In the genomic region with DNA sequence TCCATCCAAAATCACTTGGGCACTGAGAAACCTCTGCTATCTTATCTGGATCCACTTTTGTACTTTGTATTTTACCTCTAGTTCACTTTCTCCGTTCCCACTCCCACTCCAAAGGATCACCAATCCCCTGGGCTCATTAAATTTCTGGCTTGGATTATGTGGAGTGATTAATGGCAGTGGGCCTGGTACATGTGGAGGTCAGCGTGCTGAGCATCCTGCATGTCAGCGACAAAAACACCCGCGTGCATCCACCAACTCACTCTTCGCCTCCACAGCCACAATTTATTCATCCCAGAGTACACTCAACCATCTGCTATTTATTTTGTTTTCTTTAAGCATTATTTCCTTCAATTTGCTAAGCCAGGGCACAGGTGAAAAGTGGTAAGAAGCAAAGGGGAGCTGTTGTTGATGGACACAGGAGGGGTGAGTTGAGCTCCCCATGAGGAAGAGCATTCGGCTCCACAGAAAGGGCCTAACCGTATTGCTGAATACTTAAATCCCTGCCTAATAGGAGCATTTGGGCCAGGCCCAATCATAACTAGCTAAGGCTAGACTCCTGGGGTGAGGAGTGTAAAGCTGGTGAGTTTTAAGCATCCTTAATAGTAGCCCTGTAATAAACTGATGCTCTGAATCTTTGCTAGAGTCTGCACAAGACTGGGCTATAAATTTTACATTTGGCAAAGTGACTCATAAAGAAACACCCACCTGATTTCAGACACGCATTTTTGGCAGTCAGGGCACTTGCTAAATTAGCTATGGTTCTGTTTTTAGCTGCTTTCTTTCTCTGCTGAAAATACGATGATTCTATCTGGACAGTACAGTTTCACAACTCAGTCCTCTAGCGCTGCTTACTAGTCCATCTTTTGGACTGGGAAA, we compare ENCODE assay signal across 1 cellular context.
A peak's percentile ranks its signal among the peaks of the same experiment; 100 is the strongest.
TF ChIP-seq lines count a peak whose summit lies in the region.

No MANE protein-coding gene starts in this region.

TF ChIP-seq in HEK293, 187 proteins besides CTCF, POLR2A, EP300 and RAD21 (continued from another document and continues in another):
- TF ChIP-seq ZNF768 (tag by site-specific recombination; IDR thresholded peaks at IDR 0.05), result no peak
- TF ChIP-seq GFI1B (tag by site-specific recombination; IDR thresholded peaks at IDR 0.05), result 0 out of 2 replicates have a peak, but pooled peaks have one; percentile 23
- no peak for TF ChIP-seq ZNF548 (tag by site-specific recombination; IDR thresholded peaks at IDR 0.05)
- peak; percentile 60 for TF ChIP-seq IKZF3 (tag by site-specific recombination; IDR thresholded peaks at IDR 0.05)
- no peak for TF ChIP-seq SP2 (tag by site-specific recombination; IDR thresholded peaks at IDR 0.05)
- TF ChIP-seq, protein P1, sequence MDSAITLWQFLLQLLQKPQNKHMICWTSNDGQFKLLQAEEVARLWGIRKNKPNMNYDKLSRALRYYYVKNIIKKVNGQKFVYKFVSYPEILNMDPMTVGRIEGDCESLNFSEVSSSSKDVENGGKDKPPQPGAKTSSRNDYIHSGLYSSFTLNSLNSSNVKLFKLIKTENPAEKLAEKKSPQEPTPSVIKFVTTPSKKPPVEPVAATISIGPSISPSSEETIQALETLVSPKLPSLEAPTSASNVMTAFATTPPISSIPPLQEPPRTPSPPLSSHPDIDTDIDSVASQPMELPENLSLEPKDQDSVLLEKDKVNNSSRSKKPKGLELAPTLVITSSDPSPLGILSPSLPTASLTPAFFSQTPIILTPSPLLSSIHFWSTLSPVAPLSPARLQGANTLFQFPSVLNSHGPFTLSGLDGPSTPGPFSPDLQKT (IDR thresholded peaks at IDR 0.05; ENCODE audit: borderline replicate concordance, low read depth, low read length), result no peak
- no peak for TF ChIP-seq GLI2 (tag by site-specific recombination; IDR thresholded peaks at IDR 0.05; ENCODE audit: borderline replicate concordance, low read depth)
- TF ChIP-seq ZFHX2 (tag by site-specific recombination; conservative IDR thresholded peaks at IDR 0.05), result peak; percentile 92
- TF ChIP-seq ZNF112 (tag by site-specific recombination; IDR thresholded peaks at IDR 0.05), result no peak
- TF ChIP-seq, protein P2, sequence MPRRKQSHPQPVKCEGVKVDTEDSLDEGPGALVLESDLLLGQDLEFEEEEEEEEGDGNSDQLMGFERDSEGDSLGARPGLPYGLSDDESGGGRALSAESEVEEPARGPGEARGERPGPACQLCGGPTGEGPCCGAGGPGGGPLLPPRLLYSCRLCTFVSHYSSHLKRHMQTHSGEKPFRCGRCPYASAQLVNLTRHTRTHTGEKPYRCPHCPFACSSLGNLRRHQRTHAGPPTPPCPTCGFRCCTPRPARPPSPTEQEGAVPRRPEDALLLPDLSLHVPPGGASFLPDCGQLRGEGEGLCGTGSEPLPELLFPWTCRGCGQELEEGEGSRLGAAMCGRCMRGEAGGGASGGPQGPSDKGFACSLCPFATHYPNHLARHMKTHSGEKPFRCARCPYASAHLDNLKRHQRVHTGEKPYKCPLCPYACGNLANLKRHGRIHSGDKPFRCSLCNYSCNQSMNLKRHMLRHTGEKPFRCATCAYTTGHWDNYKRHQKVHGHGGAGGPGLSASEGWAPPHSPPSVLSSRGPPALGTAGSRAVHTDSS (tag by site-specific recombination; IDR thresholded peaks at IDR 0.05), result no peak
- TF ChIP-seq GLIS2 (tag by site-specific recombination; IDR thresholded peaks at IDR 0.05), result no peak
- TF ChIP-seq ZNF449 (tag by site-specific recombination; IDR thresholded peaks at IDR 0.05), result no peak
- TF ChIP-seq, protein P3, sequence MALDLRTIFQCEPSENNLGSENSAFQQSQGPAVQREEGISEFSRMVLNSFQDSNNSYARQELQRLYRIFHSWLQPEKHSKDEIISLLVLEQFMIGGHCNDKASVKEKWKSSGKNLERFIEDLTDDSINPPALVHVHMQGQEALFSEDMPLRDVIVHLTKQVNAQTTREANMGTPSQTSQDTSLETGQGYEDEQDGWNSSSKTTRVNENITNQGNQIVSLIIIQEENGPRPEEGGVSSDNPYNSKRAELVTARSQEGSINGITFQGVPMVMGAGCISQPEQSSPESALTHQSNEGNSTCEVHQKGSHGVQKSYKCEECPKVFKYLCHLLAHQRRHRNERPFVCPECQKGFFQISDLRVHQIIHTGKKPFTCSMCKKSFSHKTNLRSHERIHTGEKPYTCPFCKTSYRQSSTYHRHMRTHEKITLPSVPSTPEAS (tag by site-specific recombination; IDR thresholded peaks at IDR 0.05), result no peak
- no peak for TF ChIP-seq ZNF501 (tag by site-specific recombination; IDR thresholded peaks at IDR 0.05)
- TF ChIP-seq ZNF280D (tag by site-specific recombination; IDR thresholded peaks at IDR 0.05), result no peak
- TF ChIP-seq, protein P4, sequence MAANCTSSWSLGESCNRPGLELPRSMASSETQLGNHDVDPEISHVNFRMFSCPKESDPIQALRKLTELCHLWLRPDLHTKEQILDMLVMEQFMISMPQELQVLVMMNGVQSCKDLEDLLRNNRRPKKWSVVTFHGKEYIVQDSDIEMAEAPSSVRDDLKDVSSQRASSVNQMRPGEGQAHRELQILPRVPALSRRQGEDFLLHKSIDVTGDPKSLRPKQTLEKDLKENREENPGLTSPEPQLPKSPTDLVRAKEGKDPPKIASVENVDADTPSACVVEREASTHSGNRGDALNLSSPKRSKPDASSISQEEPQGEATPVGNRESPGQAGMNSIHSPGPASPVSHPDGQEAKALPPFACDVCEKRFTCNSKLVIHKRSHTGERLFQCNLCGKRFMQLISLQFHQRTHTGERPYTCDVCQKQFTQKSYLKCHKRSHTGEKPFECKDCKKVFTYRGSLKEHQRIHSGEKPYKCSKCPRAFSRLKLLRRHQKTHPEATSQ (tag by site-specific recombination; IDR thresholded peaks at IDR 0.05), result no peak
- no peak for TF ChIP-seq BCL11B (tag by site-specific recombination; IDR thresholded peaks at IDR 0.05; ENCODE audit: low read depth)
- TF ChIP-seq PRDM2 (tag by site-specific recombination; IDR thresholded peaks at IDR 0.05; ENCODE audit: borderline replicate concordance), result no peak
- TF ChIP-seq ZBTB1 (tag by site-specific recombination; IDR thresholded peaks at IDR 0.05), result no peak
- TF ChIP-seq ZNF404 (tag by site-specific recombination; IDR thresholded peaks at IDR 0.05), result no peak
- no peak for TF ChIP-seq ZNF37A (tag by site-specific recombination; IDR thresholded peaks at IDR 0.05)
- TF ChIP-seq ZFP41 (tag by site-specific recombination; IDR thresholded peaks at IDR 0.05; ENCODE audit: borderline replicate concordance), result no peak
- TF ChIP-seq, protein P5, sequence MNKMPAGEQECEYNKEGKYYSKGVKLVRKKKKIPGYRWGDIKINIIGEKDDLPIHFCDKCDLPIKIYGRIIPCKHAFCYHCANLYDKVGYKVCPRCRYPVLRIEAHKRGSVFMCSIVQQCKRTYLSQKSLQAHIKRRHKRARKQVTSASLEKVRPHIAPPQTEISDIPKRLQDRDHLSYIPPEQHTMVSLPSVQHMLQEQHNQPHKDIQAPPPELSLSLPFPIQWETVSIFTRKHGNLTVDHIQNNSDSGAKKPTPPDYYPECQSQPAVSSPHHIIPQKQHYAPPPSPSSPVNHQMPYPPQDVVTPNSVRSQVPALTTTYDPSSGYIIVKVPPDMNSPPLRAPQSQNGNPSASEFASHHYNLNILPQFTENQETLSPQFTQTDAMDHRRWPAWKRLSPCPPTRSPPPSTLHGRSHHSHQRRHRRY (tag by site-specific recombination; IDR thresholded peaks at IDR 0.05), result no peak
- no peak for TF ChIP-seq ZNF830 (tag by site-specific recombination; IDR thresholded peaks at IDR 0.05; ENCODE audit: low read depth)
- no peak; the same call in 1 of the 2 replicates for TF ChIP-seq SCRT1 (tag by site-specific recombination; IDR thresholded peaks at IDR 0.05; ENCODE audit: borderline replicate concordance)
- TF ChIP-seq ZNF596 (tag by site-specific recombination; IDR thresholded peaks at IDR 0.05), result 0 out of 2 replicates have a peak, but pooled peaks have one; percentile 15
- TF ChIP-seq TCF7L2 (IDR thresholded peaks at IDR 0.05; ENCODE audit: borderline replicate concordance, low read depth, low read length), result no peak
- peak; percentile 95 for TF ChIP-seq SP7 (tag by site-specific recombination; IDR thresholded peaks at IDR 0.05)
- TF ChIP-seq ZBTB21 (tag by site-specific recombination; IDR thresholded peaks at IDR 0.05), result no peak
- TF ChIP-seq ZNF629 (tag by site-specific recombination; IDR thresholded peaks at IDR 0.05), result peak; percentile 66
- TF ChIP-seq ZNF747 (tag by site-specific recombination; IDR thresholded peaks at IDR 0.05), result no peak
- TF ChIP-seq ZNF48 (tag by site-specific recombination; IDR thresholded peaks at IDR 0.05), result no peak
- peak; percentile 91 for TF ChIP-seq FEZF1 (tag by site-specific recombination; IDR thresholded peaks at IDR 0.05)
- peak; percentile 90 for TF ChIP-seq ZBTB17 (tag by site-specific recombination; IDR thresholded peaks at IDR 0.05)
- TF ChIP-seq ZNF843 (tag by site-specific recombination; IDR thresholded peaks at IDR 0.05), result peak; percentile 82
- no peak for TF ChIP-seq ZNF324 (tag by site-specific recombination; IDR thresholded peaks at IDR 0.05)
- no peak for TF ChIP-seq ZNF366 (tag by site-specific recombination; conservative IDR thresholded peaks at IDR 0.05)
- TF ChIP-seq ZNF335 (tag by site-specific recombination; conservative IDR thresholded peaks at IDR 0.05), result no peak
- TF ChIP-seq ZNF510 (tag by site-specific recombination; IDR thresholded peaks at IDR 0.05; ENCODE audit: insufficient replicate concordance), result no peak
- no peak for TF ChIP-seq ZNF776 (tag by site-specific recombination; IDR thresholded peaks at IDR 0.05; ENCODE audit: borderline replicate concordance)
